Comparison of ENCODE assay signal across 13 cellular contexts in the genomic region with DNA sequence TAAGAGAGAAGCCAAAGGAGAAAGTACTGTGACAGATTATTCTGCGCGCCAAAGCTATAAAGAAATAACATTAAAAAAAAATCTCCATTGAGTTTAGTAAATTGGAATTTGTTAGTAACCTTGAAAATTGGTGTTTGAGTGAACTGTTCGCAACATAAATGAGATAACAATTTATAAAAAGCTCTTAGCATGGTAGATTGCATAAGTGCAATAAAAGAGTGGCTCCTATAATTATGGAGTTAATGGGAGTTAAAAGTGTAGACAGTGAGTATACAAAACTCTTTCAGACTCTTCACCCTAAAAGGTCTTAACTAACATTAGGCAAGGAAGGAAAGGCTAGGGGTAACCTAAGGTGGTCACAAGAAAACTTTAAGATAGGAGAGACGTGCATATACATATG. TPM values are rescaled to one million over a fixed set of nuclear protein-coding genes. Genes with fewer than 3 reads are reported as not detected.
A peak's percentile ranks its signal among the peaks of the same experiment; 100 is the strongest.
DNase-seq lines count a peak whose midpoint lies in the region; ATAC-seq and TF ChIP-seq lines count a peak whose summit lies in the region.
"Had no signal": no experiment of that assay in that cellular context is flagged by ENCODE, and none has a peak within 500 bp of the region (broad histone marks: within the 10 kb centered on the region; RNA-seq: fewer than 3 reads in every experiment).

No MANE protein-coding gene starts in this region.

- DNase-seq in MCF 10A (ENCODE audit: unreplicated experiment), result no peak
- DNase-seq in breast epithelium (ENCODE audit: low spot score in 2 of 2), result no peak
- DNase-seq in GM23338 (ENCODE audit: low spot score), result no peak
- DNase-seq in natural killer cell, result no peak
- DNase-seq in OCI-M2 (lab: John Stamatoyannopoulos, UW; ENCODE audit: unreplicated experiment), result no peak
- DNase-seq in GM20000 (ENCODE audit: low spot score), result no peak
- DNase-seq: BE2C, DMS53, GM23248, H7, IMR-90 had no signal

- H3K4me3 ChIP-seq in breast epithelium (no peak overlapping the region), GM23338 (no peak overlapping the region)
- H3K4me3 ChIP-seq: GM23248 had no signal

- H3K9me3 Mint-ChIP-seq in MCF 10A (ENCODE audit: unreplicated experiment) (peaks cover 8% of the 10 kb centered on the region), GM23338 (no peaks in the 10 kb centered on the region), natural killer cell (no peaks in the 10 kb centered on the region)
- no peaks in the 10 kb centered on the region for H3K9me3 Mint-ChIP-seq in activated T-helper 17 cell treated with anti-CD3 and anti-CD28 coated beads, Interleukin-2, amount 50 U/mL, for 72 hours

- H3K27me3 Mint-ChIP-seq in MCF 10A (ENCODE audit: insufficient read depth, unreplicated experiment) (no peaks in the 10 kb centered on the region), GM23338 (ENCODE audit: insufficient read depth, low read depth, poor library complexity) (no peaks in the 10 kb centered on the region), natural killer cell (ENCODE audit: low read depth in 2 of 2) (no peaks in the 10 kb centered on the region)
- H3K27me3 Mint-ChIP-seq in activated T-helper 17 cell treated with anti-CD3 and anti-CD28 coated beads, Interleukin-2, amount 50 U/mL, for 72 hours, result no peaks in the 10 kb centered on the region

- H3K9me3 ChIP-seq in breast epithelium, result no peaks in the 10 kb centered on the region
- H3K9me3 ChIP-seq: BE2C had no signal

- H3K36me3 Mint-ChIP-seq in MCF 10A (ENCODE audit: insufficient read depth, unreplicated experiment) (peaks cover 29% of the 10 kb centered on the region), GM23338 (ENCODE audit: low read depth) (peaks cover 8% of the 10 kb centered on the region), natural killer cell (no peaks in the 10 kb centered on the region)
- H3K36me3 Mint-ChIP-seq in activated T-helper 17 cell treated with anti-CD3 and anti-CD28 coated beads, Interleukin-2, amount 50 U/mL, for 72 hours (ENCODE audit: low read depth), result peaks cover 23% of the 10 kb centered on the region

- H3K79me2 ChIP-seq in GM23338 (replicated peaks; ENCODE audit: insufficient read depth), result peaks cover 74% of the 10 kb centered on the region

- intact Hi-C loops in MCF 10A (cut with micrococcal nuclease), result no loop called here
- intact Hi-C loops in breast epithelium (cut with DNase I; ENCODE audit: low total_unique reads), result no loop called here
- intact Hi-C loops in natural killer cell (cut with micrococcal nuclease), result no loop called here

- no peaks in the 10 kb centered on the region for H3K9me2 ChIP-seq in GM23338 (ENCODE audit: insufficient read depth)

- no peak for TF ChIP-seq CTCF in MCF 10A (IDR thresholded peaks at IDR 0.05; ENCODE audit: unreplicated experiment)
- TF ChIP-seq CTCF in breast epithelium (IDR thresholded peaks at IDR 0.05), result no peak
- no peak for TF ChIP-seq CTCF in GM23338 (conservative IDR thresholded peaks at IDR 0.05; ENCODE audit: low read depth in 2 of 2)
- no peak for TF ChIP-seq CTCF in natural killer cell (IDR thresholded peaks at IDR 0.05)
- TF ChIP-seq CTCF in GM20000 (IDR thresholded peaks at IDR 0.05; ENCODE audit: extremely low read depth, missing control alignments), result no peak

- H3K27ac ChIP-seq in breast epithelium (no peak overlapping the region), GM23338 (ENCODE audit: low read depth) (0 out of 2 replicates have a peak overlapping the region, but pooled peaks have one; percentile 11)
- H3K27ac ChIP-seq: C4-2B, GM23248 had no signal

- no peak overlapping the region for H3K4me3 Mint-ChIP-seq in MCF 10A (ENCODE audit: unreplicated experiment)
- no peak overlapping the region for H3K4me3 Mint-ChIP-seq in GM23338
- H3K4me3 Mint-ChIP-seq in activated T-helper 17 cell treated with anti-CD3 and anti-CD28 coated beads, Interleukin-2, amount 50 U/mL, for 72 hours, result no peak overlapping the region
- H3K4me3 Mint-ChIP-seq in natural killer cell, result no peak overlapping the region

- no peak overlapping the region for H2AFZ ChIP-seq in GM23338
- H2AFZ ChIP-seq: GM23248 had no signal

- H3K4me1 ChIP-seq in breast epithelium (no peaks in the 10 kb centered on the region), GM23338 (ENCODE audit: insufficient read depth) (peaks cover 8% of the 10 kb centered on the region; the same call in 1 of the 2 replicates)
- H3K4me1 ChIP-seq: BE2C had no signal

- TF ChIP-seq POLR2A in breast epithelium (IDR thresholded peaks at IDR 0.05), result no peak

- BruUV-seq in MCF 10A (replicated peaks; lab: Mats Ljungman, UMichigan), result no TSS peak

- no peak for ATAC-seq in GM23338
- no peak for ATAC-seq in activated T-helper 17 cell treated with anti-CD3 and anti-CD28 coated beads, Interleukin-2, amount 50 U/mL, for 72 hours (replicated peaks)
- ATAC-seq in natural killer cell, result no peak

- H3K27ac Mint-ChIP-seq in MCF 10A (ENCODE audit: low read depth, unreplicated experiment) (peak overlapping the region; percentile 1), GM23338 (no peak overlapping the region), natural killer cell (peak overlapping the region in 1 of 2 donors; percentile 53)
- peak overlapping the region; percentile 0 for H3K27ac Mint-ChIP-seq in activated T-helper 17 cell treated with anti-CD3 and anti-CD28 coated beads, Interleukin-2, amount 50 U/mL, for 72 hours

- no peaks in the 10 kb centered on the region for H3F3A ChIP-seq in GM23338 (replicated peaks; ENCODE audit: low read depth)

- peaks cover 38% of the 10 kb centered on the region for H3K4me1 Mint-ChIP-seq in MCF 10A (ENCODE audit: insufficient read depth, unreplicated experiment)
- H3K4me1 Mint-ChIP-seq in GM23338, result peaks cover 14% of the 10 kb centered on the region
- peaks cover 45% of the 10 kb centered on the region for H3K4me1 Mint-ChIP-seq in activated T-helper 17 cell treated with anti-CD3 and anti-CD28 coated beads, Interleukin-2, amount 50 U/mL, for 72 hours
- H3K4me1 Mint-ChIP-seq in natural killer cell, result peaks cover 53 to 61% of the 10 kb centered on the region in 2 donors

- H4K20me1 ChIP-seq in GM23338 (replicated peaks; ENCODE audit: insufficient read depth), result peaks cover 15% of the 10 kb centered on the region

- H3K36me3 ChIP-seq in breast epithelium (no peaks in the 10 kb centered on the region), GM23338 (ENCODE audit: insufficient read depth) (no peaks in the 10 kb centered on the region; the same call in 1 of the 2 replicates)

- H3K4me2 ChIP-seq in GM23338, result no peak overlapping the region

- CTCF ChIA-PET in MCF 10A (lab: Yijun Ruan, JAX), result interaction anchor here (0.7 kb wide), 1 partner anchor 25 kb away, joined by 3 read pairs; no protein-coding TSS in a partner anchor

- H3K27me3 ChIP-seq in breast epithelium (no peaks in the 10 kb centered on the region), GM23338 (ENCODE audit: insufficient read depth) (no peaks in the 10 kb centered on the region)
- H3K27me3 ChIP-seq: BE2C had no signal

- POLR2A ChIA-PET in MCF 10A (lab: Yijun Ruan, JAX), result interaction anchor here (0.6 to 1.4 kb wide), 4 partner anchors 10 to 258 kb away, joined by 3 to 5 read pairs (median 4); a partner anchor contains a TSS

RNA-seq across cellular contexts. Expression of a gene that starts 50.6 kb away (rescaled TPM):
- total RNA-seq in MCF 10A (2022), result 35.2 and 37.4 TPM in 2 replicates
- total RNA-seq in breast epithelium, result 10 to 100 TPM; 19.4 to 26.5 (median 20.3) TPM
- total RNA-seq in GM23338 (2014; rRNA removed; shearing (Covaris generic)), result 18.0 and 20.4 TPM in 2 replicates
- polyA plus RNA-seq in GM23338 (2016; fragmentation: Nextera tagmentation; extraction: Ambion mirVana), result 12.7 and 16.8 TPM in 2 replicates
- total RNA-seq in activated T-helper 17 cell treated with anti-CD3 and anti-CD28 coated beads, Interleukin-2, amount 50 U/mL, for 72 hours, result 10 to 100 TPM; 23.0 to 26.9 TPM
- 10 to 100 TPM; 30.3 to 38.8 (median 34.0) TPM for total RNA-seq in natural killer cell
